8 cellular contexts compared by ENCODE assay signal in the genomic region with DNA sequence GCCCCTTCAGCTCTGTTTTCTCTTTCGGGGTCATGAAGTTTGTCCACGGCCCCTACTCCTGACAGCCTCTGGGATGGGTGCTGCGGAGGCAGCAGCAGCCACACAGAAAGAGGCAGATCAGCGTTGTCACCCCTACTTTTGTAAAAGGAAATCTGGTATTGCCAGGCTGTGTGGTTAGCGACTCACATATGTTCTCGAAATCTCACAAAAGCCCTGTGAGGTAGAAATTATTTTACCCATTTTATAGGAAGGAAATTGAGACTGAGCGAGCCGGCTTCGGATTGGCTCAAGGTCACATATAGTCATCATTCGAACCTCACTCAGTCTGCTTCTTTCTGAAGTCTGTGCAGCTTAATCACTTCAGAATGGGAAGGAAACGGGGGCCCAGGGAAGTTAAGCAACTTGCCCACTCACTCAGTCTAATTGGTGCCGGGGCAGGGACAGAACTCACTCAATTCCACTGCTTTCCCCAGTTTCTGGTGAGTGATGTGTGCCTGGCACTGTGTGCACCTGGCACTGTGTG.
DNase-seq lines count a peak whose midpoint lies in the region; ATAC-seq lines count a peak whose summit lies in the region.

No MANE protein-coding gene starts in this region.

- H3K27ac ChIP-seq in cingulate gyrus (ENCODE audit: low read depth, low read length) (peak overlapping the region; percentile 72), stomach smooth muscle (ENCODE audit: low read length) (peak overlapping the region; percentile 93)

- H3K4me1 Mint-ChIP-seq in T-helper 2 cell treated with Interferon-gamma antibody and Interleukin-4, amounts not matched to agents 5 μg/mL and 100 μg/mL, for 36 hours (ENCODE audit: low read depth) = peaks cover 11% of the 10 kb centered on the region
- H3K4me1 Mint-ChIP-seq in memory B cell = peaks cover 43% of the 10 kb centered on the region

- H3K4me3 ChIP-seq in HAP-1 (peak overlapping the region; percentile 50), stomach smooth muscle (ENCODE audit: low read length in 2 of 2) (peak overlapping the region; percentile 68 to 83)

- no peak for DNase-seq in HAP-1 (ENCODE audit: low spot score in 2 of 2)
- DNase-seq in T-helper 2 cell treated with Interferon-gamma antibody and Interleukin-4, amounts not matched to agents 5 μg/mL and 100 μg/mL, for 36 hours (ENCODE audit: low spot score) = peak; percentile 27
- DNase-seq in memory B cell (ENCODE audit: low spot score in 2 of 2) = peak in 1 of 2 donors; percentile 43
- DNase-seq in DMS153 treated with DMSO at 0.1 percent for 48 hours (lab: John Stamatoyannopoulos, UW; ENCODE audit: unreplicated experiment) = no peak
- no peak for DNase-seq in middle frontal gyrus (ENCODE audit: extremely low spot score, low spot score)

- H3K4me1 ChIP-seq in HAP-1 (peaks cover 32% of the 10 kb centered on the region), stomach smooth muscle (ENCODE audit: control insufficient read depth, insufficient read depth, low read length) (peaks cover 38% of the 10 kb centered on the region)

- H3K9ac ChIP-seq in stomach smooth muscle (ENCODE audit: low read length in 2 of 2) = peak overlapping the region; percentile 86 to 91

- H3K4me3 Mint-ChIP-seq in T-helper 2 cell treated with Interferon-gamma antibody and Interleukin-4, amounts not matched to agents 5 μg/mL and 100 μg/mL, for 36 hours = peak overlapping the region; percentile 71
- peak overlapping the region; percentile 40 for H3K4me3 Mint-ChIP-seq in memory B cell

- H3K36me3 Mint-ChIP-seq in T-helper 2 cell treated with Interferon-gamma antibody and Interleukin-4, amounts not matched to agents 5 μg/mL and 100 μg/mL, for 36 hours (ENCODE audit: low read depth) = no peaks in the 10 kb centered on the region
- H3K36me3 Mint-ChIP-seq in memory B cell = peaks cover 4% of the 10 kb centered on the region

- ATAC-seq in memory B cell (ENCODE audit: low read depth) = peak; percentile 37
- ATAC-seq in GM19351 (IDR thresholded peaks at IDR 0.05; ENCODE audit: unreplicated experiment) = no peak

- H3K27me3 ChIP-seq in HAP-1 (ENCODE audit: low read depth) = no peaks in the 10 kb centered on the region
- H3K27me3 ChIP-seq in stomach smooth muscle (ENCODE audit: control insufficient read depth in 1 of 2, insufficient read depth in 2 of 2, low read length in 2 of 2) = no peaks in the 10 kb centered on the region

- no peaks in the 10 kb centered on the region for H3K9me3 Mint-ChIP-seq in T-helper 2 cell treated with Interferon-gamma antibody and Interleukin-4, amounts not matched to agents 5 μg/mL and 100 μg/mL, for 36 hours
- no peaks in the 10 kb centered on the region for H3K9me3 Mint-ChIP-seq in memory B cell

- H3K36me3 ChIP-seq in HAP-1 (replicated peaks) (peaks cover 6% of the 10 kb centered on the region), stomach smooth muscle (ENCODE audit: control insufficient read depth in 2 of 2, insufficient read depth in 2 of 2, low read length in 2 of 2) (no peaks in the 10 kb centered on the region)

- H3K27me3 Mint-ChIP-seq in T-helper 2 cell treated with Interferon-gamma antibody and Interleukin-4, amounts not matched to agents 5 μg/mL and 100 μg/mL, for 36 hours (ENCODE audit: low read depth) = peaks cover 20% of the 10 kb centered on the region
- no peaks in the 10 kb centered on the region for H3K27me3 Mint-ChIP-seq in memory B cell

- in situ Hi-C loops in HAP-1 (cut with MboI; ENCODE audit: low sequenced_read_pairs) = no loop called here

- H3K9me3 ChIP-seq in HAP-1 = no peaks in the 10 kb centered on the region
- no peaks in the 10 kb centered on the region for H3K9me3 ChIP-seq in stomach smooth muscle (ENCODE audit: control insufficient read depth in 2 of 2, low read length in 2 of 2)

- H3K27ac Mint-ChIP-seq in T-helper 2 cell treated with Interferon-gamma antibody and Interleukin-4, amounts not matched to agents 5 μg/mL and 100 μg/mL, for 36 hours = peak overlapping the region; percentile 55
- peak overlapping the region; percentile 84 for H3K27ac Mint-ChIP-seq in memory B cell
